Comparison of ENCODE assay signal across 8 cellular contexts in the genomic region with DNA sequence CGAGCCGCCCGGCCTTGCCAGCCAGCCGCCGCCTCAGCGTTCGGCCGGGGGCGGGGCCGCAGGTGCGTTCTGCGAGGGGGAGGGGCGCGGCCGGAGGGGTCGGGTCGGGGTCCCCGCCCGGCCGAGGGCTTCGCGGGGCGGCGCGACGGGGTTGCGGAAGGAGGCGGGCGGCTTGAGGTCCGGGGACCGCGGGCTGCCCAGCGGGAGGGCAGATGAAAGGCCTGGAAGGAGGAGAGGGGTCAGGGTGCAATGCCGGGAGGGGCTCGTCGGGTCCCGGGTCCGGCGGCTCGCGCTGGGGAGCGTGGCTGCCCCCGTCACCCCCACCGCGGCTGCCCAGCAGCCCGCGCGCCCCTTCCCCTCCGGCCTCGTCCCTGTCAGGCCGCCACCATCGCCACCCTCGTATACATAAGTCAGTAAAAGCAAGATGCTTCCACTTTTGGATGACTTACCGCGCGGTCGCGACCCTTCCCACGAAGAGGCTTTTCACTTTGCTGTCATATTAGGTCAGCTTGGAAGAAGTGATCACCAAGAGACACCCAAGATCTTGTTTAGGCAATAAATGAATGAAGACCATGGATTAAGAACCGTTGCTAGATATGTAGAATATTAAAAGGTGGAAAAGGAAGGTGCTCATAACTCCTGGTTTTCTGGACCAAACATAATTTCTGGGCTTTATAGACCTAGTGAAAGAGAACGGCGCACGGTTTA. TPM values are rescaled to one million over a fixed set of nuclear protein-coding genes. Genes with fewer than 3 reads are reported as not detected.
DNase-seq lines count a peak whose midpoint lies in the region; ATAC-seq, FAIRE-seq and TF ChIP-seq lines count a peak whose summit lies in the region.

No MANE protein-coding gene starts in this region.

- TF ChIP-seq RAD21 in K562 (CRISPR knock-in tag; conservative IDR thresholded peaks at IDR 0.05 in 1 of 2, IDR thresholded peaks at IDR 0.05 in 1 of 2), result no peak

- peak; percentile 11 for ATAC-seq in GM21619 (IDR thresholded peaks at IDR 0.05; ENCODE audit: unreplicated experiment)
- peak; percentile 14 for ATAC-seq in K562
- peak; percentile 22 for ATAC-seq in left lobe of liver

- TF ChIP-seq EP300 in K562 (IDR thresholded peaks at IDR 0.05; ENCODE audit: low read length) (no peak), suprapubic skin (IDR thresholded peaks at IDR 0.05) (no peak)

- TF ChIP-seq CTCF in K562 (IDR thresholded peaks at IDR 0.05 in 2 of 3, conservative IDR thresholded peaks at IDR 0.05 in 1 of 3; ENCODE audit: insufficient read depth in 2 of 3, low read depth in 1 of 3, low read length in 3 of 3) (no peak), suprapubic skin (IDR thresholded peaks at IDR 0.05) (no peak)

- H3K9me3 ChIP-seq in KOPT-K1 (ENCODE audit: insufficient read depth, low read length, poor library complexity, severe bottlenecking) (no peaks in the 10 kb centered on the region), K562 (replicated peaks; ENCODE audit: control insufficient read depth, insufficient read depth, low read depth, low read length) (no peaks in the 10 kb centered on the region), suprapubic skin (no peaks in the 10 kb centered on the region)

- BruUV-seq in K562 (replicated peaks; lab: Mats Ljungman, UMichigan), result no TSS peak

- peak overlapping the region; percentile 99 for H3K27ac ChIP-seq in KOPT-K1 (ENCODE audit: low read depth, low read length, poor library complexity, severe bottlenecking)
- peak overlapping the region; percentile 99 for H3K27ac ChIP-seq in K562 (ENCODE audit: extremely low read depth, low read depth, low read length)
- peak overlapping the region; percentile 100 for H3K27ac ChIP-seq in suprapubic skin

- DNase-seq in Daoy (ENCODE audit: low read depth) (peak; percentile 13), K562 (ENCODE audit: extremely low read depth in 1 of 4, low spot score in 3 of 4) (peak in 3 of 4 experiments; percentile 38 to 84 (median 82)), left lobe of liver (ENCODE audit: low spot score) (no peak), suprapubic skin (ENCODE audit: low spot score in 2 of 2) (no peak), ACHN (no peak), SHP77 (lab: John Stamatoyannopoulos, UW) (no peak)

- peaks cover 5% of the 10 kb centered on the region for H4K20me1 ChIP-seq in K562 (replicated peaks; ENCODE audit: control insufficient read depth, insufficient read depth, low read length)

- H2AFZ ChIP-seq in K562 (ENCODE audit: low read depth, low read length), result peak overlapping the region; percentile 68

- intact Hi-C loops in K562 (cut with micrococcal nuclease), result no loop called here

- 0% methylated on average over 11 of the region's 63 CpGs for WGBS in K562 (ENCODE audit: insufficient coverage, low coverage, missing lambda C conversion rate)
- 1% methylated on average over 24 of the region's 63 CpGs for WGBS in suprapubic skin

- in situ Hi-C loops in K562 (cut with MboI), result no loop called here
- in situ Hi-C loops in ACHN (cut with HindIII; ENCODE audit: low pct_ligation_motif_present, low pct_unique_long_range_greater_than_20kb, low sequenced_read_pairs), result no loop called here

- H3K4me1 ChIP-seq in K562 (replicated peaks in 1 of 2; ENCODE audit: control insufficient read depth in 2 of 2, insufficient read depth in 2 of 2, low read length in 2 of 2) (peaks cover 9 to 15% of the 10 kb centered on the region in 2 experiments; a peak in 4 of 5 replicates), suprapubic skin (peaks cover 24% of the 10 kb centered on the region)

- TF ChIP-seq POLR2A in K562 (conservative IDR thresholded peaks at IDR 0.05) (no peak), suprapubic skin (IDR thresholded peaks at IDR 0.05) (no peak)

- FAIRE-seq in K562 (lab: Jason Lieb, UNC), result no peak

- H3K27me3 ChIP-seq in K562 (ENCODE audit: control insufficient read depth in 2 of 2, insufficient read depth in 2 of 2, low read length in 2 of 2) (no peaks in the 10 kb centered on the region), suprapubic skin (no peaks in the 10 kb centered on the region)

- POLR2A ChIA-PET in K562 (lab: Yijun Ruan, JAX), result interaction anchor here (0.6 kb wide), 1 partner anchor 395 kb away, joined by 3 read pairs; no protein-coding TSS in a partner anchor

- peak overlapping the region; percentile 77 for H3K4me2 ChIP-seq in K562 (ENCODE audit: insufficient read depth, low read length)

- peak overlapping the region; percentile 70 to 96 for H3K9ac ChIP-seq in K562 (ENCODE audit: insufficient read depth in 1 of 2, low read depth in 2 of 2, low read length in 2 of 2)

- H3K4me3 ChIP-seq in K562 (peak overlapping the region; percentile 63), suprapubic skin (peak overlapping the region; percentile 93)

- no peaks in the 10 kb centered on the region for H3K9me1 ChIP-seq in K562 (ENCODE audit: control insufficient read depth, insufficient read depth, low read length)

- CTCF ChIA-PET in K562 (lab: Yijun Ruan, JAX; ENCODE audit: low intra/inter-chr PET ratio), result no interaction called here

- H3K79me2 ChIP-seq in K562 (ENCODE audit: control insufficient read depth, insufficient read depth, low read length), result peaks cover 65% of the 10 kb centered on the region

- H3K36me3 ChIP-seq in KOPT-K1 (ENCODE audit: insufficient read depth, low read length), result no peaks in the 10 kb centered on the region
- peaks cover 6% of the 10 kb centered on the region; the same call in 1 of the 3 replicates for H3K36me3 ChIP-seq in K562 (ENCODE audit: control insufficient read depth, insufficient read depth, low read length)
- H3K36me3 ChIP-seq in suprapubic skin, result no peaks in the 10 kb centered on the region

TF ChIP-seq in K562, 482 proteins besides CTCF, POLR2A, EP300 and RAD21 (continues in another document):
- TF ChIP-seq SAP30 (IDR thresholded peaks at IDR 0.05; ENCODE audit: borderline replicate concordance, insufficient read depth, low read depth, low read length, poor library complexity, severe bottlenecking) (peak; percentile 44), CCNT2 (IDR thresholded peaks at IDR 0.05; ENCODE audit: borderline replicate concordance, extremely low read depth, insufficient read length, low read depth, low read length) (peak; percentile 56), KLF13 (tag; IDR thresholded peaks at IDR 0.05; ENCODE audit: borderline replicate concordance, low read depth) (peak; percentile 26; the same call in 1 of the 2 replicates), CXXC5 (CRISPR knock-in tag; IDR thresholded peaks at IDR 0.05) (peak; percentile 78), TCFL5 (CRISPR knock-in tag; conservative IDR thresholded peaks at IDR 0.05) (no peak), MXI1 (IDR thresholded peaks at IDR 0.05; ENCODE audit: low read depth, low read length) (no peak), FOXA1 (IDR thresholded peaks at IDR 0.05; ENCODE audit: borderline replicate concordance) (no peak), HDAC1 (IDR thresholded peaks at IDR 0.05) (0 out of 4 replicates have a peak, but pooled peaks of 1 of the 2 experiments have one; percentile 9), KDM5B (IDR thresholded peaks at IDR 0.05; ENCODE audit: insufficient replicate concordance, low read depth, low read length) (peak; percentile 6), POLR2B (IDR thresholded peaks at IDR 0.05; ENCODE audit: low read depth, partially characterized antibody) (no peak), ETV5 (CRISPR knock-in tag; IDR thresholded peaks at IDR 0.05; ENCODE audit: low read depth) (0 out of 2 replicates have a peak, but pooled peaks have one; percentile 21), RB1 (IDR thresholded peaks at IDR 0.05; ENCODE audit: low read depth) (0 out of 2 replicates have a peak, but pooled peaks have one; percentile 13), ZBTB7A (IDR thresholded peaks at IDR 0.05; ENCODE audit: borderline replicate concordance, control insufficient read depth, low read depth, low read length) (peak; percentile 89; the same call in 1 of the 2 replicates), ARHGAP35 (IDR thresholded peaks at IDR 0.05; ENCODE audit: partially characterized antibody) (no peak), RBFOX2 (IDR thresholded peaks at IDR 0.05; ENCODE audit: low read depth, low read length) (peak; percentile 36), GATAD2A (IDR thresholded peaks at IDR 0.05) (0 out of 2 replicates have a peak, but pooled peaks have one; percentile 19)
- TF ChIP-seq, protein P1, sequence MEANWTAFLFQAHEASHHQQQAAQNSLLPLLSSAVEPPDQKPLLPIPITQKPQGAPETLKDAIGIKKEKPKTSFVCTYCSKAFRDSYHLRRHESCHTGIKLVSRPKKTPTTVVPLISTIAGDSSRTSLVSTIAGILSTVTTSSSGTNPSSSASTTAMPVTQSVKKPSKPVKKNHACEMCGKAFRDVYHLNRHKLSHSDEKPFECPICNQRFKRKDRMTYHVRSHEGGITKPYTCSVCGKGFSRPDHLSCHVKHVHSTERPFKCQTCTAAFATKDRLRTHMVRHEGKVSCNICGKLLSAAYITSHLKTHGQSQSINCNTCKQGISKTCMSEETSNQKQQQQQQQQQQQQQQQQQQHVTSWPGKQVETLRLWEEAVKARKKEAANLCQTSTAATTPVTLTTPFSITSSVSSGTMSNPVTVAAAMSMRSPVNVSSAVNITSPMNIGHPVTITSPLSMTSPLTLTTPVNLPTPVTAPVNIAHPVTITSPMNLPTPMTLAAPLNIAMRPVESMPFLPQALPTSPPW (CRISPR knock-in tag; IDR thresholded peaks at IDR 0.05), result peak; percentile 77

RNA-seq across cellular contexts. Expression of a gene that starts 0.6 kb away (rescaled TPM):
- 104 and 152 TPM in 2 replicates for total RNA-seq in Daoy (2014; rRNA removed; shearing (Covaris generic))
- total RNA-seq in K562 (2011; cell fraction: chromatin; rRNA removed; ENCODE audit: low replicate concordance), result 73.2 and 102 TPM in 2 replicates
- total RNA-seq in K562 (2011; cell fraction: nucleolus; rRNA removed), result 44.5 and 49.1 TPM in 2 replicates
- 74.9 and 79.7 TPM in 2 replicates for total RNA-seq in K562 (2011; cell fraction: nucleoplasm; rRNA removed)
- total RNA-seq in K562 (2014; rRNA removed) (149 and 155 TPM in 2 replicates), K562 (2014; rRNA removed; fragmentation: Illumina TruSeq; extraction: Trizol) (214 and 231 TPM in 2 replicates), K562 (2015; rRNA removed; fragmentation: Illumina TruSeq; extraction: Trizol) (213 and 234 TPM in 2 replicates), K562 (2021) (179 and 210 TPM in 2 replicates), left lobe of liver (41.5 TPM), suprapubic skin (100 to 1,000 TPM in 1 of 4 donors, 10 to 100 TPM in 3; 25.5 to 101 (median 31.3) TPM)
- polyA plus RNA-seq in K562 (2011; rRNA removed) (101 and 158 TPM in 2 replicates), K562 (2014; fragmentation: Illumina TruSeq; extraction: Trizol) (514 and 656 TPM in 2 replicates), K562 (2014; fragmentation: Nextera tagmentation; extraction: Ambion mirVana) (10 to 100 TPM; 13.2 to 24.9 TPM), K562 (2014; rRNA removed) (262 and 274 TPM in 2 replicates)
- 28.2 and 50.9 TPM in 2 replicates for polyA plus RNA-seq in K562 (2011; cell fraction: cytosol; rRNA removed)
- 25.3 and 41.5 TPM in 2 replicates for polyA plus RNA-seq in K562 (2011; cell fraction: nucleus; rRNA removed)
- polyA plus RNA-seq in K562 (2012), result 166 and 298 TPM in 2 replicates
- polyA minus RNA-seq in K562 (2011; rRNA and poly(A)+ RNA removed), result 111 and 126 TPM in 2 replicates
- 56.1 and 63.8 TPM in 2 replicates for polyA minus RNA-seq in K562 (2011; cell fraction: cytosol; rRNA and poly(A)+ RNA removed)
- 21.8 and 39.9 TPM in 2 replicates for polyA minus RNA-seq in K562 (2011; cell fraction: nucleus; rRNA and poly(A)+ RNA removed)

Comparison
In these comparisons a context has a peak if more than half of its experiments do, and no peak if none do; other contexts are left out.
1. DNase-seq: peak in Daoy (single experiment) and K562 (3 of 4); none in left lobe of liver (single experiment), suprapubic skin (0 of 2), ACHN (single experiment) and SHP77 (0 of 2).
2. Peak in every context shown above with its lines, with median percentiles within 50 percentile points of each other: ATAC-seq and H3K27ac ChIP-seq.